Comparison of ENCODE assay signal across 17 cellular contexts in genomic region chr3:135690664-135691063, GRCh38.
DNase-seq lines count a peak whose midpoint lies in the region; ATAC-seq and TF ChIP-seq lines count a peak whose summit lies in the region.
"Had no signal": no experiment of that assay in that cellular context is flagged by ENCODE, and none has a peak within 500 bp of the region (broad histone marks: within the 10 kb centered on the region; RNA-seq: fewer than 3 reads in every experiment).

No MANE protein-coding gene starts in this region.

- no peaks in the 10 kb centered on the region for H3K9me2 ChIP-seq in GM23338 (ENCODE audit: insufficient read depth)

- no peaks in the 10 kb centered on the region for H4K20me1 ChIP-seq in GM23338 (replicated peaks; ENCODE audit: insufficient read depth)

- H3K27me3 Mint-ChIP-seq in GM23338 (ENCODE audit: insufficient read depth, low read depth, poor library complexity) (no peaks in the 10 kb centered on the region), endodermal cell (ENCODE audit: insufficient read depth) (peaks cover 45% of the 10 kb centered on the region), immature natural killer cell (ENCODE audit: low read depth in 3 of 3) (peaks cover 0 to 3% (median 1%) of the 10 kb centered on the region in 3 donors)
- H3K27me3 Mint-ChIP-seq: CD4-positive, alpha-beta memory T cell had no signal

- H3K4me3 ChIP-seq in GM23338: no peak overlapping the region
- H3K4me3 ChIP-seq in WERI-Rb-1 (ENCODE audit: low read depth, low read length): no peak overlapping the region
- no peak overlapping the region for H3K4me3 ChIP-seq in endodermal cell (ENCODE audit: low read length)
- H3K4me3 ChIP-seq: GM23248, HAP-1 had no signal

- H3K4me1 ChIP-seq in GM23338 (ENCODE audit: insufficient read depth): no peaks in the 10 kb centered on the region
- peaks cover 7% of the 10 kb centered on the region for H3K4me1 ChIP-seq in endodermal cell (ENCODE audit: control insufficient read depth, insufficient read depth, low read length)
- H3K4me1 ChIP-seq: HAP-1 had no signal

- H3K79me2 ChIP-seq in GM23338 (replicated peaks; ENCODE audit: insufficient read depth): no peaks in the 10 kb centered on the region

- no peak for TF ChIP-seq CTCF in GM23338 (conservative IDR thresholded peaks at IDR 0.05; ENCODE audit: low read depth in 2 of 2)
- no peak for TF ChIP-seq CTCF in WERI-Rb-1 (IDR thresholded peaks at IDR 0.05; ENCODE audit: low read depth, low read length)
- TF ChIP-seq CTCF in endodermal cell (conservative IDR thresholded peaks at IDR 0.05): no peak

- H3K27ac Mint-ChIP-seq in GM23338 (no peak overlapping the region), endodermal cell (peak overlapping the region; percentile 7), immature natural killer cell (no peak overlapping the region)
- H3K27ac Mint-ChIP-seq: CD4-positive, alpha-beta memory T cell; HFFc6 had no signal

- H3K27ac ChIP-seq in GM23338 (ENCODE audit: low read depth): no peak overlapping the region
- no peak overlapping the region for H3K27ac ChIP-seq in WERI-Rb-1
- H3K27ac ChIP-seq in endodermal cell (ENCODE audit: low read depth, low read length): no peak overlapping the region
- H3K27ac ChIP-seq: GM23248 had no signal

- no peak overlapping the region for H3K4me3 Mint-ChIP-seq in GM23338
- no peak overlapping the region for H3K4me3 Mint-ChIP-seq in endodermal cell
- H3K4me3 Mint-ChIP-seq in immature natural killer cell: no peak overlapping the region
- H3K4me3 Mint-ChIP-seq: CD4-positive, alpha-beta memory T cell; HFFc6 had no signal

- H3K9me3 ChIP-seq in WERI-Rb-1 (ENCODE audit: severe bottlenecking): no peaks in the 10 kb centered on the region
- no peaks in the 10 kb centered on the region for H3K9me3 ChIP-seq in endodermal cell (ENCODE audit: control insufficient read depth, low read length)
- H3K9me3 ChIP-seq: HAP-1 had no signal

- H3F3A ChIP-seq in GM23338 (replicated peaks; ENCODE audit: low read depth): no peaks in the 10 kb centered on the region

- H3K4me1 Mint-ChIP-seq in GM23338 (peaks cover 12% of the 10 kb centered on the region), endodermal cell (peaks cover 28% of the 10 kb centered on the region), immature natural killer cell (no peaks in the 10 kb centered on the region)
- H3K4me1 Mint-ChIP-seq: CD4-positive, alpha-beta memory T cell had no signal

- no peak overlapping the region for H3K9ac ChIP-seq in endodermal cell (ENCODE audit: extremely low read depth, low read length, poor library complexity, severe bottlenecking)
- H3K9ac ChIP-seq: GM23248 had no signal

- H3K27me3 ChIP-seq in GM23338 (ENCODE audit: insufficient read depth) (no peaks in the 10 kb centered on the region), WERI-Rb-1 (ENCODE audit: insufficient read depth, low read depth, severe bottlenecking) (no peaks in the 10 kb centered on the region), endodermal cell (ENCODE audit: control insufficient read depth, insufficient read depth, low read length, poor library complexity, severe bottlenecking) (peaks cover 72% of the 10 kb centered on the region)

- no peak overlapping the region for H3K4me2 ChIP-seq in GM23338

- H3K36me3 Mint-ChIP-seq in GM23338 (ENCODE audit: low read depth): 0 out of 3 replicates have a peak, but pooled peaks cover 3% of the 10 kb centered on the region
- H3K36me3 Mint-ChIP-seq in endodermal cell (ENCODE audit: low read depth): no peaks in the 10 kb centered on the region
- no peaks in the 10 kb centered on the region for H3K36me3 Mint-ChIP-seq in immature natural killer cell
- H3K36me3 Mint-ChIP-seq: CD4-positive, alpha-beta memory T cell had no signal

- H3K9me3 Mint-ChIP-seq in GM23338 (no peaks in the 10 kb centered on the region), endodermal cell (peaks cover 2% of the 10 kb centered on the region), immature natural killer cell (peaks cover 2 to 8% (median 4%) of the 10 kb centered on the region in 6 donors)

- H3K36me3 ChIP-seq in GM23338 (ENCODE audit: insufficient read depth) (no peaks in the 10 kb centered on the region), WERI-Rb-1 (no peaks in the 10 kb centered on the region), endodermal cell (ENCODE audit: control insufficient read depth, insufficient read depth, low read length) (no peaks in the 10 kb centered on the region)
- H3K36me3 ChIP-seq: HAP-1 had no signal

- ATAC-seq in GM23338 (no peak), GM18909 (IDR thresholded peaks at IDR 0.05; ENCODE audit: poor library complexity, unreplicated experiment) (no peak)

- 25% methylated on average over 3 of the region's 3 CpGs; no CpG with 5 or more reads in 1 of the 2 experiments for WGBS in endodermal cell (ENCODE audit: insufficient coverage in 1 of 2, insufficient read length in 1 of 2), 2 experiments

- H2AFZ ChIP-seq in GM23338: peak overlapping the region; percentile 79
- H2AFZ ChIP-seq: GM23248 had no signal

- DNase-seq in GM23338 (ENCODE audit: low spot score) (no peak), WERI-Rb-1 (peak; percentile 87), endodermal cell (peak; percentile 68), immature natural killer cell (no peak), NCI-H510A (lab: John Stamatoyannopoulos, UW) (no peak), GDM1 (lab: John Stamatoyannopoulos, UW) (no peak)
- DNase-seq: C1 segment of cervical spinal cord; Calu3; CD4-positive, alpha-beta memory T cell; COR-L47; DMS 273 treated with DMSO at 0.1 percent for 48 hours; DMS53; DMS79 treated with DMSO at 0.1 percent for 48 hours; GM23248; HFFc6 had no signal

TF ChIP-seq in GM23338, 12 proteins besides CTCF, POLR2A, EP300 and RAD21 (continues in another document):
- no peak for TF ChIP-seq ETS1 (IDR thresholded peaks at IDR 0.05)
- TF ChIP-seq POLR2AphosphoS5 (IDR thresholded peaks at IDR 0.05; ENCODE audit: low read depth): no peak
- no peak for TF ChIP-seq EZH2 (IDR thresholded peaks at IDR 0.05; ENCODE audit: low read depth, unreplicated experiment)
- TF ChIP-seq NANOG (IDR thresholded peaks at IDR 0.05; ENCODE audit: borderline replicate concordance): no peak

Comparison
In these comparisons a context has a peak if more than half of its experiments do, and no peak if none do; other contexts are left out.
1. DNase-seq: peak in WERI-Rb-1 (single experiment) and endodermal cell (single experiment); none in GM23338 (single experiment), immature natural killer cell (0 of 3), NCI-H510A (single experiment) and GDM1 (single experiment).